Comparison of ENCODE assay signal across 1 cellular context in the genomic region with DNA sequence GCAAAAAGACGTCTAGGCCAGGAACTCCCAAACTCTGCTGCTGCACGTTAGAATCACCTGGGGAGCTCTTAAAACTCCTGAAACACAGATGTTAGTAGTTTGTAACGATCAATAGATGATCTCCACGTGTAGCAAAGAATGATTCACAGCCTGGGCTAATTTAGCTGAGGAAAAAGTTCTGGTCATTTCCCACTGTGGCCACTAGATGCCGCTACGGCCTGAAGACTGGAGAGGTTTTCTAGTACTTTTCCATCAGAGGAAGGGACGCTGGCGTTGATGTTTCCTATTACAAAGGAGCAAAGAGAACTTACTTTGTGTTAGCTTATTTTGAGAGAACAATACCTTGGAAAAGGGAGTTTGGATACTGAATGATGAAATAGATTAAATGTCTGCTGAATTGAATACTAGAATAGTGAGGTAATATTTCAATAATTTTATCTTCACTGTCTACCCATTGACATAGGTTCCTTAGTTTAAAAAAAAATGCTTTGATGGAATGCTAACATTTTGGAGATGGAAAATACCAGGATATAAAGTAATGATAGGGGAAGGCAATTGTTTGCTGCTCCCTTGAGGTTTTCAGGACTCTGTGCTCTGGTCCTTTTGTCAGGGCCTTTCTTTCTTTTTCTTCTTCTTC.
TF ChIP-seq lines count a peak whose summit lies in the region.

No MANE protein-coding gene starts in this region.

TF ChIP-seq in GM23338, 12 proteins besides CTCF, POLR2A, EP300 and RAD21:
- TF ChIP-seq, protein P1, sequence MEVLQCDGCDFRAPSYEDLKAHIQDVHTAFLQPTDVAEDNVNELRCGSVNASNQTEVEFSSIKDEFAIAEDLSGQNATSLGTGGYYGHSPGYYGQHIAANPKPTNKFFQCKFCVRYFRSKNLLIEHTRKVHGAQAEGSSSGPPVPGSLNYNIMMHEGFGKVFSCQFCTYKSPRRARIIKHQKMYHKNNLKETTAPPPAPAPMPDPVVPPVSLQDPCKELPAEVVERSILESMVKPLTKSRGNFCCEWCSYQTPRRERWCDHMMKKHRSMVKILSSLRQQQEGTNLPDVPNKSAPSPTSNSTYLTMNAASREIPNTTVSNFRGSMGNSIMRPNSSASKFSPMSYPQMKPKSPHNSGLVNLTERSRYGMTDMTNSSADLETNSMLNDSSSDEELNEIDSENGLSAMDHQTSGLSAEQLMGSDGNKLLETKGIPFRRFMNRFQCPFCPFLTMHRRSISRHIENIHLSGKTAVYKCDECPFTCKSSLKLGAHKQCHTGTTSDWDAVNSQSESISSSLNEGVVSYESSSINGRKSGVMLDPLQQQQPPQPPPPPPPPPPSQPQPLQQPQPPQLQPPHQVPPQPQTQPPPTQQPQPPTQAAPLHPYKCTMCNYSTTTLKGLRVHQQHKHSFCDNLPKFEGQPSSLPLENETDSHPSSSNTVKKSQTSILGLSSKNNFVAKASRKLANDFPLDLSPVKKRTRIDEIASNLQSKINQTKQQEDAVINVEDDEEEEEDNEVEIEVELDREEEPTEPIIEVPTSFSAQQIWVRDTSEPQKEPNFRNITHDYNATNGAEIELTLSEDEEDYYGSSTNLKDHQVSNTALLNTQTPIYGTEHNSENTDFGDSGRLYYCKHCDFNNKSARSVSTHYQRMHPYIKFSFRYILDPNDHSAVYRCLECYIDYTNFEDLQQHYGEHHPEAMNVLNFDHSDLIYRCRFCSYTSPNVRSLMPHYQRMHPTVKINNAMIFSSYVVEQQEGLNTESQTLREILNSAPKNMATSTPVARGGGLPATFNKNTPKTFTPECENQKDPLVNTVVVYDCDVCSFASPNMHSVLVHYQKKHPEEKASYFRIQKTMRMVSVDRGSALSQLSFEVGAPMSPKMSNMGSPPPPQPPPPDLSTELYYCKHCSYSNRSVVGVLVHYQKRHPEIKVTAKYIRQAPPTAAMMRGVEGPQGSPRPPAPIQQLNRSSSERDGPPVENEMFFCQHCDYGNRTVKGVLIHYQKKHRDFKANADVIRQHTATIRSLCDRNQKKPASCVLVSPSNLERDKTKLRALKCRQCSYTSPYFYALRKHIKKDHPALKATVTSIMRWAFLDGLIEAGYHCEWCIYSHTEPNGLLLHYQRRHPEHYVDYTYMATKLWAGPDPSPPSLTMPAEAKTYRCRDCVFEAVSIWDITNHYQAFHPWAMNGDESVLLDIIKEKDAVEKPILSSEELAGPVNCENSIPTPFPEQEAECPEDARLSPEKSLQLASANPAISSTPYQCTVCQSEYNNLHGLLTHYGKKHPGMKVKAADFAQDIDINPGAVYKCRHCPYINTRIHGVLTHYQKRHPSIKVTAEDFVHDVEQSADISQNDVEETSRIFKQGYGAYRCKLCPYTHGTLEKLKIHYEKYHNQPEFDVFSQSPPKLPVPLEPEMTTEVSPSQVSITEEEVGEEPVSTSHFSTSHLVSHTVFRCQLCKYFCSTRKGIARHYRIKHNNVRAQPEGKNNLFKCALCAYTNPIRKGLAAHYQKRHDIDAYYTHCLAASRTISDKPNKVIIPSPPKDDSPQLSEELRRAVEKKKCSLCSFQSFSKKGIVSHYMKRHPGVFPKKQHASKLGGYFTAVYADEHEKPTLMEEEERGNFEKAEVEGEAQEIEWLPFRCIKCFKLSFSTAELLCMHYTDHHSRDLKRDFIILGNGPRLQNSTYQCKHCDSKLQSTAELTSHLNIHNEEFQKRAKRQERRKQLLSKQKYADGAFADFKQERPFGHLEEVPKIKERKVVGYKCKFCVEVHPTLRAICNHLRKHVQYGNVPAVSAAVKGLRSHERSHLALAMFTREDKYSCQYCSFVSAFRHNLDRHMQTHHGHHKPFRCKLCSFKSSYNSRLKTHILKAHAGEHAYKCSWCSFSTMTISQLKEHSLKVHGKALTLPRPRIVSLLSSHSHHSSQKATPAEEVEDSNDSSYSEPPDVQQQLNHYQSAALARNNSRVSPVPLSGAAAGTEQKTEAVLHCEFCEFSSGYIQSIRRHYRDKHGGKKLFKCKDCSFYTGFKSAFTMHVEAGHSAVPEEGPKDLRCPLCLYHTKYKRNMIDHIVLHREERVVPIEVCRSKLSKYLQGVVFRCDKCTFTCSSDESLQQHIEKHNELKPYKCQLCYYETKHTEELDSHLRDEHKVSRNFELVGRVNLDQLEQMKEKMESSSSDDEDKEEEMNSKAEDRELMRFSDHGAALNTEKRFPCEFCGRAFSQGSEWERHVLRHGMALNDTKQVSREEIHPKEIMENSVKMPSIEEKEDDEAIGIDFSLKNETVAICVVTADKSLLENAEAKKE (CRISPR knock-in tag; IDR thresholded peaks at IDR 0.05) = no peak
- TF ChIP-seq STAT1 (IDR thresholded peaks at IDR 0.05; ENCODE audit: unreplicated experiment) (no peak), ETS1 (IDR thresholded peaks at IDR 0.05) (no peak), NANOG (IDR thresholded peaks at IDR 0.05; ENCODE audit: borderline replicate concordance) (no peak), CREB1 (CRISPR knock-in tag; IDR thresholded peaks at IDR 0.05; ENCODE audit: low read depth) (no peak), POLR2AphosphoS5 (IDR thresholded peaks at IDR 0.05; ENCODE audit: low read depth) (no peak), ZNF331 (CRISPR knock-in tag; IDR thresholded peaks at IDR 0.05; ENCODE audit: low read depth) (no peak), JUNB (IDR thresholded peaks at IDR 0.05; ENCODE audit: unreplicated experiment) (no peak), ZNF114 (CRISPR knock-in tag; IDR thresholded peaks at IDR 0.05) (no peak), EZH2 (IDR thresholded peaks at IDR 0.05; ENCODE audit: low read depth, unreplicated experiment) (no peak), EZH2phosphoT487 (IDR thresholded peaks at IDR 0.05; ENCODE audit: unreplicated experiment) (no peak)
- TF ChIP-seq, protein P2, sequence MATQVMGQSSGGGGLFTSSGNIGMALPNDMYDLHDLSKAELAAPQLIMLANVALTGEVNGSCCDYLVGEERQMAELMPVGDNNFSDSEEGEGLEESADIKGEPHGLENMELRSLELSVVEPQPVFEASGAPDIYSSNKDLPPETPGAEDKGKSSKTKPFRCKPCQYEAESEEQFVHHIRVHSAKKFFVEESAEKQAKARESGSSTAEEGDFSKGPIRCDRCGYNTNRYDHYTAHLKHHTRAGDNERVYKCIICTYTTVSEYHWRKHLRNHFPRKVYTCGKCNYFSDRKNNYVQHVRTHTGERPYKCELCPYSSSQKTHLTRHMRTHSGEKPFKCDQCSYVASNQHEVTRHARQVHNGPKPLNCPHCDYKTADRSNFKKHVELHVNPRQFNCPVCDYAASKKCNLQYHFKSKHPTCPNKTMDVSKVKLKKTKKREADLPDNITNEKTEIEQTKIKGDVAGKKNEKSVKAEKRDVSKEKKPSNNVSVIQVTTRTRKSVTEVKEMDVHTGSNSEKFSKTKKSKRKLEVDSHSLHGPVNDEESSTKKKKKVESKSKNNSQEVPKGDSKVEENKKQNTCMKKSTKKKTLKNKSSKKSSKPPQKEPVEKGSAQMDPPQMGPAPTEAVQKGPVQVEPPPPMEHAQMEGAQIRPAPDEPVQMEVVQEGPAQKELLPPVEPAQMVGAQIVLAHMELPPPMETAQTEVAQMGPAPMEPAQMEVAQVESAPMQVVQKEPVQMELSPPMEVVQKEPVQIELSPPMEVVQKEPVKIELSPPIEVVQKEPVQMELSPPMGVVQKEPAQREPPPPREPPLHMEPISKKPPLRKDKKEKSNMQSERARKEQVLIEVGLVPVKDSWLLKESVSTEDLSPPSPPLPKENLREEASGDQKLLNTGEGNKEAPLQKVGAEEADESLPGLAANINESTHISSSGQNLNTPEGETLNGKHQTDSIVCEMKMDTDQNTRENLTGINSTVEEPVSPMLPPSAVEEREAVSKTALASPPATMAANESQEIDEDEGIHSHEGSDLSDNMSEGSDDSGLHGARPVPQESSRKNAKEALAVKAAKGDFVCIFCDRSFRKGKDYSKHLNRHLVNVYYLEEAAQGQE (IDR thresholded peaks at IDR 0.05; ENCODE audit: unreplicated experiment) = no peak
